Comparison of ENCODE assay signal across 17 cellular contexts in the genomic region with DNA sequence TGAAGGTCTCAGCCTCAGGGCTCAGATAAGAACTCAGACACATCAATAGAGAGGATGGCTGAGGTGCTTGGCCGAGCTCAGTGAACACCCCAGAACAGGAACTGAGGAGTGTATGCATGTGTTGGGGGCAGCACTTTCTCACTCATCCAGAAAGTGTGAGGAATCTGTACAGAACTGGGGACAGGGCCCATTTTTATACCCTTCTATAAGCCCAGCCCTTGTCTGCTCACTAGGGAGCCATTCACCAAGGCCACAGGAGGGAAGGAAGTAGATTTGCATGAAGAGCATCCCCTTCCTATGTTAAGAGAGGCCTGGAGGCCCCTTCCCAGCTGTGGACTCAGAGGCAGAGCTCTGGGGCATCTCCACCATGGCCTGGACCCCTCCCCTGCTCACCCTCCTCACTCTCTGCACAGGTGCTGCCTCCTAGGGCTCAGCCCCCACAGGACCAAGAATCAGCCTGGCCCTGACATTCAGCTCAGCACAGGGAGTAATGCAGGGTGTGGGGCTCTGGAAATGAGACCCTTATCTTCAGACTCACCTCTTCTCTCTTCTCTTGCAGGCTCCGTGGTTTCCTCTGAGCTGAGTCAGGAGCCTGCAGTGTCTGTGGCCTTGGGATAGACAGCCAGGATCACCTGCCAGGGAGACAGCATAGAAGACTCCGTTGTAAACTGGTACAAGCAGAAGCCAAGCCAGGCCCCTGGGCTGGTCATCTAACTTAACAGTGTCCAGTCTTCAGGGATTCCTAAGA. TPM values are rescaled to one million over a fixed set of nuclear protein-coding genes. Genes with fewer than 3 reads are reported as not detected.
"Had no signal": no experiment of that assay in that cellular context is flagged by ENCODE, and none has a peak within 500 bp of the region (broad histone marks: within the 10 kb centered on the region; RNA-seq: fewer than 3 reads in every experiment).

No MANE protein-coding gene starts in this region.

- H3K27ac ChIP-seq: heart left ventricle, left ventricle myocardium inferior, ovary, stomach, uterus had no signal

- H3K4me1 ChIP-seq: heart left ventricle, left ventricle myocardium inferior, stomach, uterus had no signal

- ATAC-seq: activated CD4-positive, alpha-beta T cell treated with anti-CD3 and anti-CD28 coated beads for 36 hours; activated CD8-positive, alpha-beta T cell treated with anti-CD3 and anti-CD28 coated beads for 36 hours; activated T-cell treated with anti-CD3 and anti-CD28 coated beads, Interleukin-2, amount 50 U/mL, for 72 hours; heart left ventricle had no signal

- H3K9me3 Mint-ChIP-seq: activated CD8-positive, alpha-beta T cell treated with anti-CD3 and anti-CD28 coated beads for 36 hours; activated naive CD8-positive, alpha-beta T cell treated with anti-CD3 and anti-CD28 coated beads, Interleukin-2, amount 10 ng/mL, durations not matched to agents 7 days and 5 days; activated T-cell treated with anti-CD3 and anti-CD28 coated beads, Interleukin-2, amount 50 U/mL, for 72 hours had no signal

- H3K27me3 ChIP-seq: ovary, stomach, uterus had no signal

- H3K27ac Mint-ChIP-seq: activated CD4-positive, alpha-beta T cell treated with anti-CD3 and anti-CD28 coated beads for 36 hours; activated CD8-positive, alpha-beta T cell treated with anti-CD3 and anti-CD28 coated beads for 36 hours; activated naive CD8-positive, alpha-beta T cell treated with anti-CD3 and anti-CD28 coated beads, Interleukin-2, amount 10 ng/mL, durations not matched to agents 7 days and 5 days; activated T-cell treated with anti-CD3 and anti-CD28 coated beads, Interleukin-2, amount 50 U/mL, for 72 hours had no signal

- DNase-seq: activated CD4-positive, alpha-beta T cell treated with anti-CD3 and anti-CD28 coated beads for 36 hours; activated CD8-positive, alpha-beta memory T cell treated with anti-CD3 and anti-CD28 coated beads, Interleukin-2, amount 50 U/mL, for 4 hours; activated CD8-positive, alpha-beta T cell treated with anti-CD3 and anti-CD28 coated beads for 36 hours; activated gamma-delta T cell treated with Interleukin-2 at 50 U/mL for 16 hours; activated naive CD8-positive, alpha-beta T cell treated with anti-CD3 and anti-CD28 coated beads, Interleukin-2, amount 10 ng/mL, durations not matched to agents 7 days and 5 days; activated T-cell treated with anti-CD3 and anti-CD28 coated beads, Interleukin-2, amount 50 U/mL, for 72 hours; anterior cingulate cortex; heart left ventricle; left ventricle myocardium inferior; mesenchymal stem cell; ovary; stimulated activated CD4-positive, alpha-beta T cell treated with anti-CD3 and anti-CD28 coated beads, Interleukin-12 subunit alpha, Interleukin-12 subunit beta, amount 100 ng/mL, for 4 hours; stomach; uterus had no signal

- H3K36me3 ChIP-seq: heart left ventricle, left ventricle myocardium inferior, ovary, stomach, uterus had no signal

- H3K4me1 Mint-ChIP-seq: activated CD4-positive, alpha-beta T cell treated with anti-CD3 and anti-CD28 coated beads for 36 hours; activated naive CD8-positive, alpha-beta T cell treated with anti-CD3 and anti-CD28 coated beads, Interleukin-2, amount 10 ng/mL, durations not matched to agents 7 days and 5 days had no signal

- H3K4me3 Mint-ChIP-seq: activated CD4-positive, alpha-beta T cell treated with anti-CD3 and anti-CD28 coated beads for 36 hours; activated CD8-positive, alpha-beta T cell treated with anti-CD3 and anti-CD28 coated beads for 36 hours; activated naive CD8-positive, alpha-beta T cell treated with anti-CD3 and anti-CD28 coated beads, Interleukin-2, amount 10 ng/mL, durations not matched to agents 7 days and 5 days; activated T-cell treated with anti-CD3 and anti-CD28 coated beads, Interleukin-2, amount 50 U/mL, for 72 hours had no signal

- H3K36me3 Mint-ChIP-seq: activated naive CD8-positive, alpha-beta T cell treated with anti-CD3 and anti-CD28 coated beads, Interleukin-2, amount 10 ng/mL, durations not matched to agents 7 days and 5 days had no signal

- H3K4me3 ChIP-seq: heart left ventricle, left ventricle myocardium inferior, ovary, stomach, uterus had no signal

- H3K9me3 ChIP-seq: ovary, uterus had no signal

RNA-seq across cellular contexts. Expression of a gene that starts 39.9 kb away (rescaled TPM):
- total RNA-seq: activated CD4-positive, alpha-beta T cell treated with anti-CD3 and anti-CD28 coated beads for 36 hours; activated CD8-positive, alpha-beta T cell treated with anti-CD3 and anti-CD28 coated beads for 36 hours; activated naive CD8-positive, alpha-beta T cell treated with anti-CD3 and anti-CD28 coated beads, Interleukin-2, amount 10 ng/mL, durations not matched to agents 7 days and 5 days; activated T-cell treated with anti-CD3 and anti-CD28 coated beads, Interleukin-2, amount 50 U/mL, for 72 hours; cerebellum; dermis microvascular lymphatic vessel endothelial cell; fibroblast of villous mesenchyme; heart left ventricle; left ventricle myocardium inferior; ovary; stomach; uterus had no signal

RNA-seq across cellular contexts. Expression of a gene that starts 45.4 kb away (rescaled TPM):
- total RNA-seq: activated CD8-positive, alpha-beta T cell treated with anti-CD3 and anti-CD28 coated beads for 36 hours; activated naive CD8-positive, alpha-beta T cell treated with anti-CD3 and anti-CD28 coated beads, Interleukin-2, amount 10 ng/mL, durations not matched to agents 7 days and 5 days; cerebellum; dermis microvascular lymphatic vessel endothelial cell; left ventricle myocardium inferior; stomach had no signal
